ENCODE assay signal across 26 cellular contexts in the genomic region with DNA sequence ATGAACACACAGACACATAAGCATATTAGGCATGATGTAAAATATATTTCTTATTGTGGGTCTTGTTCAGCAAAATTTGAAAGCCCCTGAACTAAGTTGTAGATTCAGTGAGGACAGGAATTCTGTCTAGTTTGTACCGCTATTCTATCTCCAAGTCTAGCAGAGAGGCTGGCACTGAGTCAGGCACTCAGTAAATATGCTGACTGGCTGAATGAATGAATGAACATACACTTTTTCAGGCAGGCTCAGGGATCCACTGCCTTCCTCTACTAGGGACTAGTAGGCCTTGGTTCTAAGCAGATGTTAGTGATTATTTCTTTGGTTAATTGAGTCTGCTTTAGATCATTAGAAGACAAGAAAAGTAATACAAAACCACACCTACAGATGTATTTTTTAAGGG.
"Had no signal": no experiment of that assay in that cellular context is flagged by ENCODE, and none has a peak within 500 bp of the region (broad histone marks: within the 10 kb centered on the region; RNA-seq: fewer than 3 reads in every experiment).

No MANE protein-coding gene starts in this region.

- H3K27me3 ChIP-seq: left lung, pancreas, sigmoid colon, spleen, tibial nerve, uterus had no signal

- H3K27ac ChIP-seq: left lung, lower lobe of right lung, pancreas, prostate gland, sigmoid colon, spleen, tibial nerve, uterus had no signal

- H3K36me3 ChIP-seq: pancreas, prostate gland, sigmoid colon, uterus had no signal

- H3K9me3 ChIP-seq: left lung, lower lobe of right lung, pancreas, prostate gland, sigmoid colon, tibial nerve, uterus had no signal

- H3K4me3 ChIP-seq: left lung, lower lobe of right lung, pancreas, prostate gland, sigmoid colon, spleen, tibial nerve, uterus had no signal

- FAIRE-seq: islet of Langerhans, kidney, pancreas, small intestine had no signal

- H3K4me1 ChIP-seq: left lung, lower lobe of right lung, pancreas, prostate gland, spleen, tibial nerve, uterus had no signal

- DNase-seq: immature natural killer cell; kidney; left colon; left lung; lower lobe of right lung; mammary epithelial cell; mesenchymal stem cell; naive thymus-derived CD8-positive, alpha-beta T cell; nucleus accumbens; pancreas; posterior cingulate gyrus; retina; right cardiac atrium; sigmoid colon; small intestine; spleen; stimulated activated CD4-positive, alpha-beta T cell treated with anti-CD3 and anti-CD28 coated beads, Interleukin-4, amount 100 ng/mL, for 4 hours; stimulated activated CD8-positive, alpha-beta memory T cell treated with anti-CD3 and anti-CD28 coated beads, Interleukin-4, amount 100 ng/mL, for 48 hours; stimulated activated naive CD4-positive, alpha-beta T cell treated with Interleukin-2 at 50 U/mL for 16 hours; stimulated activated naive CD8-positive, alpha-beta T cell treated with anti-CD3 and anti-CD28 coated beads, Interleukin-15, amount 100 ng/mL, for 72 hours; substantia nigra; uterus had no signal

- ATAC-seq: left lung; lower lobe of right lung; naive thymus-derived CD8-positive, alpha-beta T cell; pancreas; right cardiac atrium; stimulated activated memory B cell treated with anti-CD40 and anti-IgM and Interleukin-4, amounts not matched to agents 10 μg/mL and 1 μg/mL and 100 μg/mL, for 72 hours; stimulated activated naive CD8-positive, alpha-beta T cell treated with anti-CD3 and anti-CD28 coated beads, Interleukin-15, amount 100 ng/mL, for 72 hours had no signal
